Comparison of ENCODE assay signal across 10 cellular contexts in the genomic region with DNA sequence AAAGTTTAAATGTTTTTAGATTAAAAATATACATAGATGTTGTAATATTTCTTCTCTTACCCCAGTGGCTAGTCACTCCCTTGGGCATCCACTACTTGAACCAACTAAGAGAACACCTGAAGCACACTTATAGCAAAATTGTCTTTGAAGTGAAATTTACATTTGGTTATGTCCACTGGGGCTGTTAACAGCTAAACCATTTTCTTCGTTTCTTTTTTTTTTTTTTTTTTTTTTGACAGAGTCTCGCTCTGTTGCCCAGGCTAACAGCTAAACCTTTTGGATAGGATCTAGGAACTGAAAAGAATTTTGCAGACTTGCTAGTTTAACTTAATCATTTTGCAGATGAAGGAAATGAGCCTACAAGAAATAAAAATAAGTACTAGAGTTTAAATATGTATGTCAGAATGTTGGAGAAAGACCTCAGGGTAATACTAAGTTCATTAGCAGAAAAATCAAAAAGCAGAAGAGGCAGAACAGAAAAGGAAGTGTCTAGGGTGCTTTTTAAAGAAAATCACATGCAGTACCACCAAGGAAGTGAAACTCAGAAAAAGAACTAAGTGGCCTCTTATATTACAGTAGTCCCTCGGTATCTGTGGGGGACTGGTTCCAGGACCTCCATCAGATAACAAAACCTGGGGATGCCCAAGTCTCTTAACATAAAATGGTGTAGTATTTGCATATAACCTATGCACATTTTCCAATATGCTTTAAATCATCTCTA. TPM values are rescaled to one million over a fixed set of nuclear protein-coding genes. Genes with fewer than 3 reads are reported as not detected.
DNase-seq lines count a peak whose midpoint lies in the region; ATAC-seq, FAIRE-seq and TF ChIP-seq lines count a peak whose summit lies in the region.
"Had no signal": no experiment of that assay in that cellular context is flagged by ENCODE, and none has a peak within 500 bp of the region (broad histone marks: within the 10 kb centered on the region; RNA-seq: fewer than 3 reads in every experiment).

No MANE protein-coding gene starts in this region.

- no peak for TF ChIP-seq CTCF in CD8-positive, alpha-beta T cell (IDR thresholded peaks at IDR 0.05)
- no peak for TF ChIP-seq CTCF in D721Med (IDR thresholded peaks at IDR 0.05; ENCODE audit: insufficient read depth, missing control alignments)
- no peak for TF ChIP-seq CTCF in PC-9 (conservative IDR thresholded peaks at IDR 0.05)

- FAIRE-seq in D721Med (lab: Jason Lieb, UNC), result no peak

- H3F3A ChIP-seq in PC-9 (ENCODE audit: insufficient read depth, low read depth), result no peaks in the 10 kb centered on the region

- peaks cover 85% of the 10 kb centered on the region for H3K36me3 Mint-ChIP-seq in CD8-positive, alpha-beta T cell
- H3K36me3 Mint-ChIP-seq in T-helper 2 cell treated with Interferon-gamma antibody and Interleukin-4, amounts not matched to agents 5 μg/mL and 100 μg/mL, for 36 hours (ENCODE audit: low read depth), result peaks cover 51% of the 10 kb centered on the region

- ATAC-seq in CD8-positive, alpha-beta T cell, result no peak
- peak; percentile 91 for ATAC-seq in GM19351 (IDR thresholded peaks at IDR 0.05; ENCODE audit: unreplicated experiment)
- ATAC-seq in HG03066 (IDR thresholded peaks at IDR 0.05; ENCODE audit: low read depth, unreplicated experiment), result peak; percentile 89

- H3K9me2 ChIP-seq in PC-9 (ENCODE audit: insufficient read depth), result no peaks in the 10 kb centered on the region

- H3K27me3 Mint-ChIP-seq in CD8-positive, alpha-beta T cell (ENCODE audit: low read depth), result no peaks in the 10 kb centered on the region
- H3K27me3 Mint-ChIP-seq in T-helper 2 cell treated with Interferon-gamma antibody and Interleukin-4, amounts not matched to agents 5 μg/mL and 100 μg/mL, for 36 hours (ENCODE audit: low read depth), result no peaks in the 10 kb centered on the region
- H3K27me3 Mint-ChIP-seq: activated CD4-positive, alpha-beta memory T cell treated with anti-CD3 and anti-CD28 coated beads, Interleukin-2, amount 10 ng/mL, durations not matched to agents 7 days and 5 days had no signal

- no TSS peak for BruUV-seq in PC-9 (replicated peaks; lab: Mats Ljungman, UMichigan)

- no peaks in the 10 kb centered on the region for H4K20me1 ChIP-seq in PC-9 (ENCODE audit: insufficient read depth)

- peaks cover 4% of the 10 kb centered on the region for H3K4me1 ChIP-seq in CD8-positive, alpha-beta T cell (ENCODE audit: insufficient read depth, low read length)
- H3K4me1 ChIP-seq in PC-9 (replicated peaks; ENCODE audit: insufficient read depth), result no peaks in the 10 kb centered on the region

- no peaks in the 10 kb centered on the region for H3K27me3 ChIP-seq in CD8-positive, alpha-beta T cell (ENCODE audit: insufficient read depth, low read length)
- H3K27me3 ChIP-seq in PC-9 (ENCODE audit: insufficient read depth, low read depth), result no peaks in the 10 kb centered on the region

- H3K9me3 Mint-ChIP-seq in CD8-positive, alpha-beta T cell, result no peaks in the 10 kb centered on the region
- no peaks in the 10 kb centered on the region for H3K9me3 Mint-ChIP-seq in T-helper 2 cell treated with Interferon-gamma antibody and Interleukin-4, amounts not matched to agents 5 μg/mL and 100 μg/mL, for 36 hours
- H3K9me3 Mint-ChIP-seq: activated CD4-positive, alpha-beta memory T cell treated with anti-CD3 and anti-CD28 coated beads, Interleukin-2, amount 10 ng/mL, durations not matched to agents 7 days and 5 days had no signal

- DNase-seq in CD8-positive, alpha-beta T cell, result no peak
- no peak for DNase-seq in T-helper 2 cell treated with Interferon-gamma antibody and Interleukin-4, amounts not matched to agents 5 μg/mL and 100 μg/mL, for 36 hours (ENCODE audit: low spot score)
- no peak for DNase-seq in stimulated activated CD4-positive, alpha-beta T cell treated with anti-CD3 and anti-CD28 coated beads, Interleukin-12 subunit alpha, Interleukin-12 subunit beta, amount 100 ng/mL, for 4 hours
- no peak for DNase-seq in stimulated activated CD8-positive, alpha-beta memory T cell treated with anti-CD3 and anti-CD28 coated beads, Interleukin-4, amount 100 ng/mL, for 48 hours
- DNase-seq in D721Med (ENCODE audit: insufficient read length, low spot score) (no peak), PC-9 (no peak)
- DNase-seq: activated CD4-positive, alpha-beta memory T cell treated with anti-CD3 and anti-CD28 coated beads, Interleukin-2, amount 10 ng/mL, durations not matched to agents 7 days and 5 days; posterior cingulate gyrus had no signal

- intact Hi-C loops in CD8-positive, alpha-beta T cell (cut with DNase I, micrococcal nuclease), result loop anchor here in 1 of 2 experiments (10.0 kb wide), 1 partner anchor 93 kb away; no protein-coding TSS in a partner anchor
- intact Hi-C loops in PC-9 (cut with micrococcal nuclease; ENCODE audit: unreplicated experiment), result no loop called here

- no peak overlapping the region for H3K27ac ChIP-seq in CD8-positive, alpha-beta T cell (ENCODE audit: low read depth, low read length)
- H3K27ac ChIP-seq in PC-9, result no peak overlapping the region

- H3K27ac Mint-ChIP-seq in CD8-positive, alpha-beta T cell, result peak overlapping the region; percentile 58
- peak overlapping the region; percentile 67 for H3K27ac Mint-ChIP-seq in T-helper 2 cell treated with Interferon-gamma antibody and Interleukin-4, amounts not matched to agents 5 μg/mL and 100 μg/mL, for 36 hours
- H3K27ac Mint-ChIP-seq: activated CD4-positive, alpha-beta memory T cell treated with anti-CD3 and anti-CD28 coated beads, Interleukin-2, amount 10 ng/mL, durations not matched to agents 7 days and 5 days had no signal

- peak overlapping the region; percentile 6 for H3K4me3 Mint-ChIP-seq in CD8-positive, alpha-beta T cell
- peak overlapping the region; percentile 21 for H3K4me3 Mint-ChIP-seq in T-helper 2 cell treated with Interferon-gamma antibody and Interleukin-4, amounts not matched to agents 5 μg/mL and 100 μg/mL, for 36 hours
- H3K4me3 Mint-ChIP-seq: activated CD4-positive, alpha-beta memory T cell treated with anti-CD3 and anti-CD28 coated beads, Interleukin-2, amount 10 ng/mL, durations not matched to agents 7 days and 5 days had no signal

- no peak overlapping the region for H2AFZ ChIP-seq in PC-9

- no peak overlapping the region for H3K4me2 ChIP-seq in PC-9

- H3K4me1 Mint-ChIP-seq in CD8-positive, alpha-beta T cell (ENCODE audit: low read depth), result peaks cover 40% of the 10 kb centered on the region
- H3K4me1 Mint-ChIP-seq in T-helper 2 cell treated with Interferon-gamma antibody and Interleukin-4, amounts not matched to agents 5 μg/mL and 100 μg/mL, for 36 hours (ENCODE audit: low read depth), result peaks cover 21% of the 10 kb centered on the region

- POLR2A ChIA-PET in CD8-positive, alpha-beta T cell (lab: Charles Lee), result no interaction called here
- POLR2A ChIA-PET in PC-9 (lab: Charles Lee; ENCODE audit: unreplicated experiment), result no interaction called here

- no peaks in the 10 kb centered on the region for H3K79me2 ChIP-seq in PC-9 (ENCODE audit: low read depth)

- H3K4me3 ChIP-seq in CD8-positive, alpha-beta T cell (ENCODE audit: low read depth, low read length), result no peak overlapping the region
- no peak overlapping the region for H3K4me3 ChIP-seq in PC-9

- no peaks in the 10 kb centered on the region for H3K9me3 ChIP-seq in CD8-positive, alpha-beta T cell (ENCODE audit: low read length)
- H3K9me3 ChIP-seq in PC-9 (ENCODE audit: insufficient read depth, low read depth), result no peaks in the 10 kb centered on the region

- peaks cover 22% of the 10 kb centered on the region for H3K36me3 ChIP-seq in CD8-positive, alpha-beta T cell (ENCODE audit: insufficient read depth, low read length)
- peaks cover 41% of the 10 kb centered on the region for H3K36me3 ChIP-seq in PC-9 (ENCODE audit: low read depth)

- CTCF ChIA-PET in CD8-positive, alpha-beta T cell (lab: Charles Lee), result interaction anchor here (0.5 kb wide), 1 partner anchor 37 kb away, joined by 3 read pairs; no protein-coding TSS in a partner anchor
- CTCF ChIA-PET in PC-9 (lab: Charles Lee), result no interaction called here

RNA-seq across cellular contexts. Expression of a gene that starts 11.8 kb away (rescaled TPM):
- total RNA-seq in CD8-positive, alpha-beta T cell, result 10 to 100 TPM; 25.5 to 27.1 TPM
- 34.8 and 37.9 TPM in 2 replicates for total RNA-seq in PC-9 (2021)

RNA-seq across cellular contexts. Expression of a gene that starts 11.9 kb away (rescaled TPM):
- total RNA-seq in CD8-positive, alpha-beta T cell, result 10 to 100 TPM; 21.5 to 22.9 TPM
- 29.1 and 33.6 TPM in 2 replicates for total RNA-seq in PC-9 (2021)
